In genomic region chr1:66711420-66711819, GRCh38 we compare ENCODE assay signal across 12 cellular contexts.
DNase-seq lines count a peak whose midpoint lies in the region; TF ChIP-seq lines count a peak whose summit lies in the region.
"Had no signal": no experiment of that assay in that cellular context is flagged by ENCODE, and none has a peak within 500 bp of the region (broad histone marks: within the 10 kb centered on the region; RNA-seq: fewer than 3 reads in every experiment).

No MANE protein-coding gene starts in this region.

- no peak overlapping the region for H3K27ac Mint-ChIP-seq in nephron progenitor cell

- no peaks in the 10 kb centered on the region for H3K9me3 ChIP-seq in Loucy (ENCODE audit: insufficient read depth, low read depth, low read length)

- H3F3A ChIP-seq in Loucy (ENCODE audit: low read depth) = no peaks in the 10 kb centered on the region

- no peak overlapping the region for H3K4me3 Mint-ChIP-seq in nephron progenitor cell
- H3K4me3 Mint-ChIP-seq: central memory CD8-positive, alpha-beta T cell; neural crest cell had no signal

- peaks cover 22% of the 10 kb centered on the region for H3K4me1 Mint-ChIP-seq in nephron progenitor cell
- H3K4me1 Mint-ChIP-seq: central memory CD8-positive, alpha-beta T cell; neural crest cell had no signal

- no peak overlapping the region for H2AFZ ChIP-seq in Loucy (ENCODE audit: low read length)

- H3K79me2 ChIP-seq in Loucy (ENCODE audit: insufficient read depth, low read length) = no peaks in the 10 kb centered on the region

- H4K20me1 ChIP-seq in Loucy (ENCODE audit: insufficient read depth, low read length, poor library complexity, severe bottlenecking) = no peaks in the 10 kb centered on the region

- no peak overlapping the region for H3K4me2 ChIP-seq in Loucy (ENCODE audit: low read depth, low read length, poor library complexity, severe bottlenecking)

- TF ChIP-seq CTCF in Loucy (conservative IDR thresholded peaks at IDR 0.05; ENCODE audit: low read length) (peak; percentile 68), nephron progenitor cell (IDR thresholded peaks at IDR 0.05) (no peak)

- no peaks in the 10 kb centered on the region for H3K9me2 ChIP-seq in Loucy (replicated peaks; ENCODE audit: low read depth, low read length)

- H3K27me3 ChIP-seq in Loucy (ENCODE audit: insufficient read depth, low read length, poor library complexity, severe bottlenecking) = no peaks in the 10 kb centered on the region

- peaks cover under 1% of the 10 kb centered on the region for H3K4me1 ChIP-seq in Loucy (ENCODE audit: insufficient read depth, low read length, poor library complexity, severe bottlenecking)

- H3K36me3 Mint-ChIP-seq in nephron progenitor cell (ENCODE audit: low read depth) = no peaks in the 10 kb centered on the region

- no peaks in the 10 kb centered on the region for H3K9me3 Mint-ChIP-seq in nephron progenitor cell
- H3K9me3 Mint-ChIP-seq: central memory CD8-positive, alpha-beta T cell; neural crest cell had no signal

- H3K36me3 ChIP-seq in Loucy (ENCODE audit: insufficient read depth, low read length) = no peaks in the 10 kb centered on the region

- H3K27me3 Mint-ChIP-seq in nephron progenitor cell (ENCODE audit: low read depth, poor library complexity) = peaks cover 3% of the 10 kb centered on the region

- H3K9ac ChIP-seq in Loucy (ENCODE audit: low read depth, low read length, poor library complexity, severe bottlenecking) = no peak overlapping the region

- H3K4me3 ChIP-seq in Loucy (ENCODE audit: low read length, poor library complexity, severe bottlenecking) = no peak overlapping the region

- DNase-seq in EH (ENCODE audit: low read depth) (peak; percentile 48), amniotic epithelial cell (ENCODE audit: low read depth) (peak; percentile 16), medulla oblongata (ENCODE audit: extremely low spot score) (peak; percentile 37), CD1c-positive myeloid dendritic cell (ENCODE audit: extremely low spot score) (no peak), anterior cingulate cortex (lab: John Stamatoyannopoulos, UW) (no peak), nephron progenitor cell (no peak), DMS79 (lab: John Stamatoyannopoulos, UW) (no peak)
- DNase-seq: NCI-H1105; stimulated activated CD4-positive, alpha-beta T cell treated with anti-CD3 and anti-CD28 coated beads, Interleukin-2, amount 100 ng/mL, for 24 hours had no signal

Comparison
In these comparisons a context has a peak if more than half of its experiments do, and no peak if none do; other contexts are left out.
1. DNase-seq: peak in EH (single experiment), amniotic epithelial cell (single experiment) and medulla oblongata (single experiment); none in CD1c-positive myeloid dendritic cell (single experiment), anterior cingulate cortex (0 of 58), nephron progenitor cell (single experiment) and DMS79 (single experiment).